Comparison of ENCODE assay signal across 22 cellular contexts in genomic region chr20:58577139-58577806, GRCh38.
DNase-seq lines count a peak whose midpoint lies in the region; ATAC-seq and TF ChIP-seq lines count a peak whose summit lies in the region.
"Had no signal": no experiment of that assay in that cellular context is flagged by ENCODE, and none has a peak within 500 bp of the region (broad histone marks: within the 10 kb centered on the region; RNA-seq: fewer than 3 reads in every experiment).

No MANE protein-coding gene starts in this region.

- H3K56ac ChIP-seq in H9 (ENCODE audit: insufficient read length, low read depth, low read length), result no peak overlapping the region

- H2AK5ac ChIP-seq in H9 (ENCODE audit: insufficient read length, low read length), result no peak overlapping the region
- H2AK5ac ChIP-seq in mesenchymal stem cell (ENCODE audit: low read length, severe bottlenecking), result no peak overlapping the region

- H2BK120ac ChIP-seq in H9 (ENCODE audit: low read depth, low read length, poor library complexity, severe bottlenecking), result no peak overlapping the region
- no peak overlapping the region for H2BK120ac ChIP-seq in mesenchymal stem cell (ENCODE audit: low read depth, low read length)

- intact Hi-C loops in sigmoid colon (cut with DNase I), result loop anchor here (10.0 kb wide), 1 partner anchor 192 kb away; the partner anchor contains the start of gene VAPB
- intact Hi-C loops in CD4-positive, alpha-beta T cell (cut with DNase I, micrococcal nuclease), result no loop called here

- H3K36me3 Mint-ChIP-seq in H9 (ENCODE audit: insufficient read depth in 1 of 3, low read depth in 3 of 3), result no peaks in the 10 kb centered on the region
- no peaks in the 10 kb centered on the region for H3K36me3 Mint-ChIP-seq in CD4-positive, alpha-beta T cell (ENCODE audit: low read depth)

- H3K27ac ChIP-seq in H9 (ENCODE audit: insufficient read length, low read depth, low read length), result no peak overlapping the region
- H3K27ac ChIP-seq in mesenchymal stem cell (ENCODE audit: low read length, poor library complexity, severe bottlenecking), result no peak overlapping the region
- no peak overlapping the region for H3K27ac ChIP-seq in sigmoid colon
- H3K27ac ChIP-seq in CD4-positive, alpha-beta T cell (ENCODE audit: low read depth, low read length), result no peak overlapping the region
- H3K27ac ChIP-seq: SJCRH30 had no signal

- H3K9me3 Mint-ChIP-seq in H9, result peaks cover 4 to 9% of the 10 kb centered on the region in 2 experiments; a peak in 4 of 5 replicates
- H3K9me3 Mint-ChIP-seq in CD4-positive, alpha-beta T cell, result no peaks in the 10 kb centered on the region
- H3K9me3 Mint-ChIP-seq: HFFc6 had no signal

- no peak overlapping the region for H2BK5ac ChIP-seq in H9 (ENCODE audit: insufficient read length, low read length)
- H2BK5ac ChIP-seq in mesenchymal stem cell (ENCODE audit: low read depth, low read length, poor library complexity, severe bottlenecking), result no peak overlapping the region

- H2AFZ ChIP-seq in H9 (ENCODE audit: low read length) (no peak overlapping the region), mesenchymal stem cell (ENCODE audit: low read depth, low read length) (no peak overlapping the region)
- H2AFZ ChIP-seq: GM23338 had no signal

- TF ChIP-seq EP300 in sigmoid colon (IDR thresholded peaks at IDR 0.05), result no peak

- DNase-seq in H9 (no peak), NT2/D1 (ENCODE audit: low read depth, low spot score) (no peak), mesenchymal stem cell (no peak), sigmoid colon (peak; percentile 54), cerebellum (ENCODE audit: low spot score) (no peak), UCSD-AML1 (lab: John Stamatoyannopoulos, UW; ENCODE audit: unreplicated experiment) (no peak)
- DNase-seq in CD4-positive, alpha-beta T cell, result no peak
- DNase-seq: C1 segment of cervical spinal cord, DMS153, HFFc6, NCI-H1048, NCI-H1694 treated with DMSO at 0.1 percent for 48 hours, NCI-H226, NCI-H510A, NCI-H69, PC-3, SJCRH30 had no signal

- no peak for TF ChIP-seq POLR2A in sigmoid colon (IDR thresholded peaks at IDR 0.05)

- H3K23ac ChIP-seq in H9 (ENCODE audit: insufficient read length, low read depth, low read length), result no peak overlapping the region
- H3K23ac ChIP-seq in mesenchymal stem cell (ENCODE audit: low read length in 2 of 2), result no peak overlapping the region

- H4K8ac ChIP-seq in H9 (replicated peaks; ENCODE audit: insufficient read length, low read depth, low read length) (no peak overlapping the region), mesenchymal stem cell (ENCODE audit: low read length) (no peak overlapping the region)

- H2BK20ac ChIP-seq in H9 (ENCODE audit: low read depth, low read length, poor library complexity, severe bottlenecking), result no peak overlapping the region

- H3K18ac ChIP-seq in H9 (ENCODE audit: insufficient read length, low read depth, low read length) (no peak overlapping the region), mesenchymal stem cell (ENCODE audit: low read depth in 1 of 2, low read length in 2 of 2) (no peak overlapping the region)

- ATAC-seq in CD4-positive, alpha-beta T cell (ENCODE audit: poor library complexity), result no peak
- no peak for ATAC-seq in GM19455 (IDR thresholded peaks at IDR 0.05; ENCODE audit: unreplicated experiment)
- ATAC-seq: PC-3, Right ventricle myocardium inferior, SK-N-SH treated with all-trans-retinoic acid at 6 μM for 48 hours had no signal

- no peak overlapping the region for H3K4me3 ChIP-seq in NT2/D1 (ENCODE audit: insufficient read length, low read depth)
- H3K4me3 ChIP-seq in mesenchymal stem cell (ENCODE audit: insufficient read depth in 1 of 2, low read depth in 1 of 2, low read length in 2 of 2), result no peak overlapping the region
- H3K4me3 ChIP-seq in sigmoid colon, result no peak overlapping the region
- H3K4me3 ChIP-seq: GM23338, HAP-1, SJCRH30 had no signal

- H3K9me3 ChIP-seq in H9 (ENCODE audit: control insufficient read depth, low read depth, low read length), result no peaks in the 10 kb centered on the region
- peaks cover 4% of the 10 kb centered on the region; the same call in 1 of the 2 replicates for H3K9me3 ChIP-seq in NT2/D1 (ENCODE audit: insufficient read depth, low read length)
- H3K9me3 ChIP-seq in mesenchymal stem cell (ENCODE audit: control insufficient read depth, low read length), result no peaks in the 10 kb centered on the region
- H3K9me3 ChIP-seq in sigmoid colon, result no peaks in the 10 kb centered on the region
- H3K9me3 ChIP-seq in CD4-positive, alpha-beta T cell (ENCODE audit: control insufficient read depth, low read length), result peaks cover 4% of the 10 kb centered on the region
- H3K9me3 ChIP-seq: HAP-1, SJCRH30 had no signal

- CTCF ChIA-PET in CD4-positive, alpha-beta T cell (lab: Charles Lee), result no interaction called here

- H3T11ph ChIP-seq in H9 (ENCODE audit: low read length), result no peak overlapping the region

- H3K4ac ChIP-seq in H9 (ENCODE audit: low read depth, low read length) (no peak overlapping the region), mesenchymal stem cell (ENCODE audit: low read depth in 1 of 2, low read length in 2 of 2) (no peak overlapping the region)

- peak overlapping the region in 2 of 3 experiments; percentile 24 to 49; a peak in 1 of 7 replicates for H3K27ac Mint-ChIP-seq in H9
- H3K27ac Mint-ChIP-seq in CD4-positive, alpha-beta T cell, result no peak overlapping the region
- H3K27ac Mint-ChIP-seq: GM23338, HFFc6 had no signal

- no peak overlapping the region for H4K5ac ChIP-seq in H9 (ENCODE audit: insufficient read length, low read depth, low read length)

- H3K79me2 ChIP-seq in H9 (ENCODE audit: insufficient read depth, low read length), result no peaks in the 10 kb centered on the region

- H3K14ac ChIP-seq in H9 (ENCODE audit: insufficient read depth, low read length), result no peak overlapping the region
- no peak overlapping the region for H3K14ac ChIP-seq in mesenchymal stem cell (ENCODE audit: low read length in 2 of 2)

- no peaks in the 10 kb centered on the region for H3K23me2 ChIP-seq in H9 (ENCODE audit: insufficient read length, low read depth, low read length, poor library complexity, severe bottlenecking)

- H3K9ac ChIP-seq in H9 (ENCODE audit: extremely low read depth, insufficient read length, low read length), result no peak overlapping the region
- peak overlapping the region; percentile 13 for H3K9ac ChIP-seq in NT2/D1 (ENCODE audit: insufficient read length, low read depth)
- H3K9ac ChIP-seq in mesenchymal stem cell (ENCODE audit: low read length), result no peak overlapping the region

- H4K91ac ChIP-seq in H9 (ENCODE audit: insufficient read length, low read depth, low read length) (no peak overlapping the region), mesenchymal stem cell (ENCODE audit: low read length) (no peak overlapping the region)

- H3K4me2 ChIP-seq in H9 (ENCODE audit: insufficient read depth, insufficient read length, low read length) (no peak overlapping the region), mesenchymal stem cell (ENCODE audit: low read length, poor library complexity, severe bottlenecking) (no peak overlapping the region)
- H3K4me2 ChIP-seq: GM23338 had no signal

- no peaks in the 10 kb centered on the region for H3K36me3 ChIP-seq in NT2/D1 (ENCODE audit: insufficient read depth, insufficient read length, low read length)
- no peaks in the 10 kb centered on the region for H3K36me3 ChIP-seq in mesenchymal stem cell (ENCODE audit: control insufficient read depth in 1 of 2, insufficient read depth in 2 of 2, low read depth in 1 of 2, low read length in 2 of 2)
- H3K36me3 ChIP-seq in sigmoid colon, result no peaks in the 10 kb centered on the region
- H3K36me3 ChIP-seq: HAP-1, SJCRH30 had no signal

- H3K79me1 ChIP-seq in H9 (ENCODE audit: insufficient read depth, low read depth, low read length, poor library complexity, severe bottlenecking) (no peaks in the 10 kb centered on the region), mesenchymal stem cell (replicated peaks; ENCODE audit: low read length, poor library complexity, severe bottlenecking) (no peaks in the 10 kb centered on the region)

- WGBS in H9 (ENCODE audit: extremely low coverage, insufficient read length, low lambda C conversion rate), result no CpG with 5 or more reads among the region's 13 CpGs
- 89% methylated on average over 13 of the region's 13 CpGs for WGBS in mesenchymal stem cell
- 91% methylated on average over 13 of the region's 13 CpGs for WGBS in sigmoid colon, 2 donors

- H4K20me1 ChIP-seq in H9 (ENCODE audit: control insufficient read depth, insufficient read depth, insufficient read length), result no peaks in the 10 kb centered on the region

- no peak overlapping the region for H3K4me3 Mint-ChIP-seq in H9
- H3K4me3 Mint-ChIP-seq in CD4-positive, alpha-beta T cell, result no peak overlapping the region
- H3K4me3 Mint-ChIP-seq: GM23338, HFFc6 had no signal

- H2BK15ac ChIP-seq in H9 (ENCODE audit: low read depth, low read length) (no peak overlapping the region), mesenchymal stem cell (ENCODE audit: low read depth, poor library complexity, severe bottlenecking) (peak overlapping the region; percentile 9)

- H3K27me3 Mint-ChIP-seq in H9 (ENCODE audit: low read depth), result peaks cover 8% of the 10 kb centered on the region
- H3K27me3 Mint-ChIP-seq in CD4-positive, alpha-beta T cell, result peaks cover 38% of the 10 kb centered on the region

- H3K4me1 Mint-ChIP-seq in H9, result peaks cover 13 to 15% of the 10 kb centered on the region in 2 experiments
- H3K4me1 Mint-ChIP-seq in CD4-positive, alpha-beta T cell (ENCODE audit: low read depth), result no peaks in the 10 kb centered on the region

- no peaks in the 10 kb centered on the region for H3K27me3 ChIP-seq in H9 (ENCODE audit: insufficient read depth, low read length)
- peaks cover 4% of the 10 kb centered on the region for H3K27me3 ChIP-seq in NT2/D1 (ENCODE audit: insufficient read depth, insufficient read length)
- peaks cover 3 to 29% of the 10 kb centered on the region in 2 experiments for H3K27me3 ChIP-seq in mesenchymal stem cell (ENCODE audit: control insufficient read depth in 1 of 2, insufficient read depth in 1 of 2, low read length in 2 of 2)
- no peaks in the 10 kb centered on the region for H3K27me3 ChIP-seq in sigmoid colon
- H3K27me3 ChIP-seq in CD4-positive, alpha-beta T cell (ENCODE audit: control insufficient read depth, insufficient read depth, low read length), result peaks cover 11% of the 10 kb centered on the region

- no peaks in the 10 kb centered on the region for H3K4me1 ChIP-seq in H9 (ENCODE audit: insufficient read depth, low read length)
- H3K4me1 ChIP-seq in NT2/D1 (ENCODE audit: insufficient read depth, insufficient read length), result peaks cover 3% of the 10 kb centered on the region
- H3K4me1 ChIP-seq in mesenchymal stem cell (ENCODE audit: control insufficient read depth, insufficient read depth, low read depth, low read length), result peaks cover 7% of the 10 kb centered on the region
- H3K4me1 ChIP-seq in sigmoid colon, result peaks cover 0 to 15% (median 13%) of the 10 kb centered on the region in 4 donors
- H3K4me1 ChIP-seq: HAP-1 had no signal

- POLR2A ChIA-PET in CD4-positive, alpha-beta T cell (lab: Charles Lee), result no interaction called here

- H2BK12ac ChIP-seq in H9 (ENCODE audit: insufficient read length, low read depth, low read length), result no peak overlapping the region
- no peak overlapping the region for H2BK12ac ChIP-seq in mesenchymal stem cell (ENCODE audit: low read length in 2 of 2)

- no peak for TF ChIP-seq CTCF in H9 (conservative IDR thresholded peaks at IDR 0.05)
- no peak for TF ChIP-seq CTCF in sigmoid colon (IDR thresholded peaks at IDR 0.05)
- TF ChIP-seq CTCF in CD4-positive, alpha-beta T cell (IDR thresholded peaks at IDR 0.05), result no peak
